ENCODE assay signal across 8 cellular contexts in the genomic region with DNA sequence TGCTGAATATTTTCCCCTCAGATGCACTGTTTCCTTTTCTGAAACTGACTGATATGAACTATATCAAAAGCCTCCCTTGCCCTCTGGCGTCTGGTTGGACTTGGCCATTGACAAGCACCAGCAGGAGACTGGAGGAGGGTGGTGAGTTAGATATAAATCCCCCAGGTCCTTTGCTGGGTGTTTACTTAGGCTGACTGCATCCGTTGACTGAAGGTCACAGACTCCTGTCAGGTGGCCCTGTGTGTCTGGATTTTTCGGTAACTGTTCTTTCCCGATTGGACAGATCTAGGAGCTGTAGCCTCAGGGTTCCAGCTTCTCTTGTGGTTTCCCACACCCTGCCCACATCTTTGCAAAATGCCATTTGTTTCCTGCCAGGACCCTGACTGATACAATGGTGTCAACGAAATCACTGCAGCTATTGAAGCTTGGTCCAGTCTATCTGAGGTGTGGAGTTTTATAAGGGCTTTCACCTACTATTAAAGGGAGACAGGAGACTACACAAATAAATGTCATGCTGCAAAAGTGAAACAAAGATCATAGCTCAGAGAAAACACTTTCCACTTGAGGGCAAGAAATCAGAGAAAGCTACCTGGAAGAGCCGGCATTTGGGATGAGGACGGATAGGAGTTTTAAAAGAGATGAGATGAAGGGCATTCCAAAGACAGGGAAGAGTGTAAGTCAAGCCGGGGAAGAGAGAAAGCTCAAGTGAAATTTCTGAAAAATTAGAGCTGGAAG. TPM values are rescaled to one million over a fixed set of nuclear protein-coding genes. Genes with fewer than 3 reads are reported as not detected.
DNase-seq lines count a peak whose midpoint lies in the region; ATAC-seq and TF ChIP-seq lines count a peak whose summit lies in the region.

No MANE protein-coding gene starts in this region.

- H3K9ac ChIP-seq in parathyroid adenoma: no peak overlapping the region

- no peaks in the 10 kb centered on the region for H3K9me3 ChIP-seq in parathyroid adenoma (ENCODE audit: control insufficient read depth, low read length)

- no peaks in the 10 kb centered on the region for H3K36me3 ChIP-seq in parathyroid adenoma (ENCODE audit: control insufficient read depth, insufficient read depth, low read length)

- peak overlapping the region; percentile 75 for H3K27ac ChIP-seq in epithelial cell of prostate
- H3K27ac ChIP-seq in parathyroid adenoma: peak overlapping the region; percentile 27

- TF ChIP-seq CTCF in parathyroid adenoma (IDR thresholded peaks at IDR 0.05): no peak

- ATAC-seq in left cardiac atrium (no peak), Right ventricle myocardium superior (ENCODE audit: poor library complexity) (no peak)

- no peaks in the 10 kb centered on the region for H3K79me2 ChIP-seq in parathyroid adenoma

- peak overlapping the region; percentile 95 for H2AFZ ChIP-seq in parathyroid adenoma

- peak overlapping the region; percentile 76 for H3K4me3 ChIP-seq in parathyroid adenoma (ENCODE audit: low read depth, low read length)

- intact Hi-C loops in left cardiac atrium (cut with DNase I) (no loop called here), Right ventricle myocardium superior (cut with DNase I) (no loop called here)

- H3K27me3 ChIP-seq in parathyroid adenoma (ENCODE audit: control insufficient read depth, insufficient read depth, low read length): no peaks in the 10 kb centered on the region

- H3K4me1 ChIP-seq in parathyroid adenoma: no peaks in the 10 kb centered on the region

- DNase-seq in left cardiac atrium (peak; percentile 26), Right ventricle myocardium superior (no peak), SK-N-DZ (ENCODE audit: low spot score) (peak; percentile 78), epithelial cell of prostate (ENCODE audit: low read depth, low spot score) (no peak), T-helper 9 cell (no peak), SW 1271 (lab: John Stamatoyannopoulos, UW) (no peak)
- no peak for DNase-seq in activated CD4-positive, CD25-positive, alpha-beta regulatory T cell treated with anti-CD3 and anti-CD28 coated beads, Interleukin-2, amount 50 U/mL, for 72 hours

- peak overlapping the region; percentile 89 for H3K4me2 ChIP-seq in parathyroid adenoma (ENCODE audit: low read length)

RNA-seq across cellular contexts. Expression of a gene that starts 1.5 kb away (rescaled TPM):
- total RNA-seq in left cardiac atrium (1 to 10 TPM; 7.2 to 7.9 TPM), Right ventricle myocardium superior (4.7 TPM)
- polyA plus RNA-seq in SK-N-DZ (2014; cell fraction: cytosol; rRNA removed): 15.6 and 17.0 TPM in 2 replicates
- 19.7 and 26.3 TPM in 2 replicates for polyA plus RNA-seq in SK-N-DZ (2014; cell fraction: nucleus; rRNA removed)

Comparison
In these comparisons a context has a peak if more than half of its experiments do, and no peak if none do; other contexts are left out.
1. DNase-seq: peak in left cardiac atrium (single experiment) and SK-N-DZ (single experiment); none in Right ventricle myocardium superior (single experiment), epithelial cell of prostate (single experiment), activated CD4-positive, CD25-positive, alpha-beta regulatory T cell treated with anti-CD3 and anti-CD28 coated beads, Interleukin-2, amount 50 U/mL, for 72 hours (single experiment), T-helper 9 cell (single experiment) and SW 1271 (0 of 2).